Comparison of ENCODE assay signal across 20 cellular contexts in genomic region chr12:46020768-46021167, GRCh38. TPM values are rescaled to one million over a fixed set of nuclear protein-coding genes. Genes with fewer than 3 reads are reported as not detected.
DNase-seq lines count a peak whose midpoint lies in the region; ATAC-seq, FAIRE-seq and TF ChIP-seq lines count a peak whose summit lies in the region.
"Had no signal": no experiment of that assay in that cellular context is flagged by ENCODE, and none has a peak within 500 bp of the region (broad histone marks: within the 10 kb centered on the region; RNA-seq: fewer than 3 reads in every experiment).

No MANE protein-coding gene starts in this region.

- 0 out of 2 replicates have a peak, but pooled peaks cover 4% of the 10 kb centered on the region for H3K9me3 ChIP-seq in HepG2 (ENCODE audit: low read length)
- H3K9me3 ChIP-seq in right lobe of liver: no peaks in the 10 kb centered on the region
- no peaks in the 10 kb centered on the region for H3K9me3 ChIP-seq in HUES48 (ENCODE audit: control insufficient read depth, insufficient read depth, low read length)
- H3K9me3 ChIP-seq in kidney (ENCODE audit: control insufficient read depth in 1 of 2, low read length in 2 of 2): peaks cover 7 to 11% of the 10 kb centered on the region in 2 donors

- CTCF ChIA-PET in HepG2 (lab: Yijun Ruan, JAX; ENCODE audit: low intra/inter-chr PET ratio, low total read pairs): no interaction called here

- H3K4me1 ChIP-seq in HepG2 (ENCODE audit: insufficient read depth, low read length): peaks cover 12% of the 10 kb centered on the region; the same call in 1 of the 2 replicates
- H3K4me1 ChIP-seq in right lobe of liver: no peaks in the 10 kb centered on the region
- H3K4me1 ChIP-seq in HUES48 (ENCODE audit: control insufficient read depth, insufficient read depth, low read length): peaks cover 14% of the 10 kb centered on the region
- H3K4me1 ChIP-seq in kidney (ENCODE audit: control insufficient read depth in 1 of 2, insufficient read depth in 1 of 2, low read depth in 1 of 2, low read length in 2 of 2): no peaks in the 10 kb centered on the region
- H3K4me1 ChIP-seq: BLaER1 had no signal

- no TSS peak for BruUV-seq in HepG2 (replicated peaks; lab: Mats Ljungman, UMichigan)

- in situ Hi-C loops in HepG2 (cut with HindIII; ENCODE audit: extremely low pct_ligation_motif_present, low pct_unique_long_range_greater_than_20kb): no loop called here

- H2AFZ ChIP-seq in HepG2 (ENCODE audit: low read length): no peak overlapping the region

- intact Hi-C loops in HepG2 (cut with micrococcal nuclease; ENCODE audit: unreplicated experiment): no loop called here
- intact Hi-C loops in right lobe of liver (cut with DNase I): no loop called here
- intact Hi-C loops in kidney (cut with DNase I): no loop called here

- H3K36me3 Mint-ChIP-seq in natural killer cell treated with Interleukin-12 subunit alpha and Interleukin-12 subunit beta and Interleukin-15 and Interleukin-18, amount 100 ng/mL, for 72 hours: peaks cover 29% of the 10 kb centered on the region
- H3K36me3 Mint-ChIP-seq: CD14-positive monocyte had no signal

- H3K9ac ChIP-seq in HepG2 (ENCODE audit: insufficient read depth, low read depth, low read length): no peak overlapping the region
- H3K9ac ChIP-seq in HUES48 (ENCODE audit: low read depth, low read length): no peak overlapping the region
- H3K9ac ChIP-seq in kidney (ENCODE audit: low read length in 2 of 2): no peak overlapping the region
- H3K9ac ChIP-seq: BLaER1 had no signal

- no peaks in the 10 kb centered on the region for H3K79me2 ChIP-seq in HepG2 (ENCODE audit: insufficient read depth, low read length)

- no peak overlapping the region for H3K27ac ChIP-seq in HepG2 (ENCODE audit: extremely low read length, insufficient read depth, low read length)
- H3K27ac ChIP-seq in right lobe of liver: no peak overlapping the region
- peak overlapping the region; percentile 57 for H3K27ac ChIP-seq in HUES48 (ENCODE audit: low read depth, low read length)
- H3K27ac ChIP-seq in kidney (ENCODE audit: low read depth in 2 of 2, low read length in 2 of 2): no peak overlapping the region
- H3K27ac ChIP-seq: 22Rv1, BLaER1 had no signal

- no peak for TF ChIP-seq RAD21 in HepG2 (CRISPR knock-in tag; IDR thresholded peaks at IDR 0.05)

- TF ChIP-seq POLR2A in HepG2 (IDR thresholded peaks at IDR 0.05; ENCODE audit: insufficient read depth in 1 of 2, low read depth in 2 of 2, low read length in 2 of 2): no peak
- no peak for TF ChIP-seq POLR2A in right lobe of liver (IDR thresholded peaks at IDR 0.05)

- H3K27ac Mint-ChIP-seq in natural killer cell treated with Interleukin-12 subunit alpha and Interleukin-12 subunit beta and Interleukin-15 and Interleukin-18, amount 100 ng/mL, for 72 hours: no peak overlapping the region
- H3K27ac Mint-ChIP-seq: CD14-positive monocyte; CD4-positive, alpha-beta memory T cell had no signal

- no peak overlapping the region for H3K4me2 ChIP-seq in HepG2 (ENCODE audit: low read depth, low read length)
- H3K4me2 ChIP-seq: BLaER1 had no signal

- H3K36me3 ChIP-seq in HepG2 (replicated peaks in 1 of 2; ENCODE audit: control insufficient read depth in 1 of 2, insufficient read depth in 2 of 2, low read length in 2 of 2) (no peaks in the 10 kb centered on the region), right lobe of liver (no peaks in the 10 kb centered on the region), HUES48 (ENCODE audit: control insufficient read depth, insufficient read depth, low read length) (no peaks in the 10 kb centered on the region), kidney (ENCODE audit: control insufficient read depth in 1 of 2, insufficient read depth in 2 of 2, low read length in 2 of 2) (no peaks in the 10 kb centered on the region)
- H3K36me3 ChIP-seq: BLaER1 had no signal

- H3K4me3 ChIP-seq in HepG2 (replicated peaks in 1 of 3; ENCODE audit: insufficient read depth in 1 of 3, low read depth in 2 of 3, low read length in 3 of 3) (no peak overlapping the region), right lobe of liver (no peak overlapping the region), HUES48 (ENCODE audit: low read depth, low read length) (no peak overlapping the region), kidney (ENCODE audit: low read length in 2 of 2) (no peak overlapping the region)
- H3K4me3 ChIP-seq: BLaER1, K562 had no signal

- H3K27me3 Mint-ChIP-seq in natural killer cell treated with Interleukin-12 subunit alpha and Interleukin-12 subunit beta and Interleukin-15 and Interleukin-18, amount 100 ng/mL, for 72 hours: peaks cover 15 to 43% of the 10 kb centered on the region in 2 donors

- DNase-seq in HepG2 (ENCODE audit: low spot score) (peak; percentile 16), right lobe of liver (no peak), kidney (no peak), UCSD-AML1 (lab: John Stamatoyannopoulos, UW; ENCODE audit: unreplicated experiment) (no peak), SKM-1 treated with dmso at 0.1 percent for 144 hours (lab: John Stamatoyannopoulos, UW; ENCODE audit: unreplicated experiment) (no peak)
- no peak for DNase-seq in natural killer cell treated with Interleukin-12 subunit alpha and Interleukin-12 subunit beta and Interleukin-15 and Interleukin-18, amount 100 ng/mL, for 72 hours (ENCODE audit: low spot score)
- DNase-seq: Calu3; CD4-positive, alpha-beta memory T cell; DMS 273 treated with DMSO at 0.1 percent for 48 hours; DMS79; GDM1; HCEC 1CT; IMR-90 had no signal

- POLR2A ChIA-PET in HepG2 (lab: Yijun Ruan, JAX): no interaction called here

- no peaks in the 10 kb centered on the region for H3K27me3 ChIP-seq in HepG2 (ENCODE audit: control insufficient read depth in 1 of 2, insufficient read depth in 2 of 2, low read length in 2 of 2)
- no peaks in the 10 kb centered on the region for H3K27me3 ChIP-seq in right lobe of liver
- H3K27me3 ChIP-seq in HUES48 (ENCODE audit: control insufficient read depth, insufficient read depth, low read length): no peaks in the 10 kb centered on the region
- H3K27me3 ChIP-seq: BLaER1 had no signal

- no peaks in the 10 kb centered on the region for H4K20me1 ChIP-seq in HepG2 (ENCODE audit: insufficient read depth, low read length)
- H4K20me1 ChIP-seq: BLaER1 had no signal

- H3K4me3 Mint-ChIP-seq in natural killer cell treated with Interleukin-12 subunit alpha and Interleukin-12 subunit beta and Interleukin-15 and Interleukin-18, amount 100 ng/mL, for 72 hours: no peak overlapping the region
- H3K4me3 Mint-ChIP-seq: CD14-positive monocyte; CD4-positive, alpha-beta memory T cell had no signal

- no peak for ATAC-seq in HepG2
- no peak for ATAC-seq in right lobe of liver
- ATAC-seq in natural killer cell treated with Interleukin-12 subunit alpha and Interleukin-12 subunit beta and Interleukin-15 and Interleukin-18, amount 100 ng/mL, for 72 hours: no peak
- ATAC-seq: K562 had no signal

- H3K4me1 Mint-ChIP-seq in natural killer cell treated with Interleukin-12 subunit alpha and Interleukin-12 subunit beta and Interleukin-15 and Interleukin-18, amount 100 ng/mL, for 72 hours (ENCODE audit: low read depth in 2 of 2): no peaks in the 10 kb centered on the region
- H3K4me1 Mint-ChIP-seq: CD14-positive monocyte; CD4-positive, alpha-beta memory T cell had no signal

- FAIRE-seq in HepG2 (lab: Jason Lieb, UNC) (no peak), kidney (lab: Jason Lieb, UNC) (peak; percentile 21)
- FAIRE-seq: GM12892, H1 had no signal

- TF ChIP-seq EP300 in HepG2 (IDR thresholded peaks at IDR 0.05; ENCODE audit: low read depth in 2 of 2, low read length in 2 of 2) (no peak), HepG2 (CRISPR knock-in tag; IDR thresholded peaks at IDR 0.05; ENCODE audit: borderline replicate concordance) (no peak)

- H3K9me3 Mint-ChIP-seq in natural killer cell treated with Interleukin-12 subunit alpha and Interleukin-12 subunit beta and Interleukin-15 and Interleukin-18, amount 100 ng/mL, for 72 hours: peaks cover 8% of the 10 kb centered on the region

- TF ChIP-seq CTCF in HepG2 (CRISPR knock-in tag; IDR thresholded peaks at IDR 0.05): no peak
- no peak for TF ChIP-seq CTCF in right lobe of liver (IDR thresholded peaks at IDR 0.05)
- TF ChIP-seq CTCF in kidney (IDR thresholded peaks at IDR 0.05; ENCODE audit: borderline replicate concordance, extremely low read depth, insufficient read depth): no peak

TF ChIP-seq in HepG2, 621 proteins besides CTCF, POLR2A, EP300 and RAD21 (continues in another document):
- TF ChIP-seq SOX5 (CRISPR knock-in tag; IDR thresholded peaks at IDR 0.05; ENCODE audit: borderline replicate concordance) (peak; percentile 76), FOXP1 (IDR thresholded peaks at IDR 0.05) (no peak), FOXP1 (CRISPR knock-in tag; IDR thresholded peaks at IDR 0.05) (0 out of 2 replicates have a peak, but pooled peaks have one; percentile 15), FOXA3 (CRISPR knock-in tag; IDR thresholded peaks at IDR 0.05) (peak; percentile 36; the same call in 1 of the 2 replicates)

RNA-seq across cellular contexts. Expression of gene SCAF11, which starts 30.4 kb away (rescaled TPM):
- total RNA-seq in HepG2 (2016; rRNA removed; fragmentation: Illumina TruSeq; extraction: Trizol) (38.3 and 74.7 TPM in 2 replicates), right lobe of liver (10 to 100 TPM; 43.2 to 72.1 (median 61.4) TPM), kidney (129 TPM)
- total RNA-seq in HepG2 (2016; cell fraction: cytosol; rRNA removed; fragmentation: Illumina TruSeq; extraction: Trizol; ENCODE audit: low read depth): 10.8 and 10.9 TPM in 2 replicates
- 41.7 and 68.8 TPM in 2 replicates for total RNA-seq in HepG2 (2016; cell fraction: insoluble cytoplasmic fraction; rRNA removed; fragmentation: Illumina TruSeq; extraction: Trizol)
- total RNA-seq in HepG2 (2016; cell fraction: membrane; rRNA removed; fragmentation: Illumina TruSeq; extraction: Trizol): 19.9 and 25.4 TPM in 2 replicates
- 87.2 and 87.5 TPM in 2 replicates for total RNA-seq in HepG2 (2016; cell fraction: nucleus; rRNA removed; fragmentation: Illumina TruSeq; extraction: Trizol)
- polyA plus RNA-seq in HepG2 (2011; rRNA removed) (22.2 and 26.9 TPM in 2 replicates), kidney (ENCODE audit: insufficient read depth, low read depth, low replicate concordance) (21.0 TPM)
- 15.7 and 18.9 TPM in 2 replicates for polyA plus RNA-seq in HepG2 (2011; cell fraction: cytosol; rRNA removed)
- 19.0 and 20.7 TPM in 2 replicates for polyA plus RNA-seq in HepG2 (2011; cell fraction: nucleus; rRNA removed)
- polyA plus RNA-seq in HepG2 (2012): 32.4 and 38.5 TPM in 2 replicates
- polyA plus RNA-seq in HepG2 (2016; cell fraction: cytosol; fragmentation: Illumina TruSeq; extraction: Trizol; ENCODE audit: low read depth): 3.9 and 4.4 TPM in 2 replicates
- polyA plus RNA-seq in HepG2 (2016; cell fraction: insoluble cytoplasmic fraction; fragmentation: Illumina TruSeq; extraction: Trizol; ENCODE audit: low read depth): 57.2 and 62.9 TPM in 2 replicates
- 8.8 and 9.0 TPM in 2 replicates for polyA plus RNA-seq in HepG2 (2016; cell fraction: membrane; fragmentation: Illumina TruSeq; extraction: Trizol; ENCODE audit: low read depth)
- polyA plus RNA-seq in HepG2 (2016; cell fraction: nucleus; fragmentation: Illumina TruSeq; extraction: Trizol; ENCODE audit: insufficient read depth, low read depth): 59.9 and 61.8 TPM in 2 replicates
- polyA minus RNA-seq in HepG2 (2011; rRNA and poly(A)+ RNA removed; ENCODE audit: low replicate concordance): 18.9 and 77.8 TPM in 2 replicates
- polyA minus RNA-seq in HepG2 (2011; cell fraction: cytosol; rRNA and poly(A)+ RNA removed): 43.5 and 43.8 TPM in 2 replicates
- 169 and 175 TPM in 2 replicates for polyA minus RNA-seq in HepG2 (2011; cell fraction: nucleus; rRNA and poly(A)+ RNA removed)
- 100 to 1,000 TPM; 106 to 117 TPM for total RNA-seq in natural killer cell treated with Interleukin-12 subunit alpha and Interleukin-12 subunit beta and Interleukin-15 and Interleukin-18, amount 100 ng/mL, for 72 hours
